Comparison of ENCODE assay signal across 20 cellular contexts in genomic region chr5:40829748-40830305, GRCh38. TPM values are rescaled to one million over a fixed set of nuclear protein-coding genes. Genes with fewer than 3 reads are reported as not detected.
DNase-seq lines count a peak whose midpoint lies in the region; ATAC-seq and TF ChIP-seq lines count a peak whose summit lies in the region.
"Had no signal": no experiment of that assay in that cellular context is flagged by ENCODE, and none has a peak within 500 bp of the region (broad histone marks: within the 10 kb centered on the region; RNA-seq: fewer than 3 reads in every experiment).

No MANE protein-coding gene starts in this region.

- H3K27me3 ChIP-seq in RWPE2 (ENCODE audit: insufficient read depth, poor library complexity, severe bottlenecking) (no peaks in the 10 kb centered on the region), endodermal cell (ENCODE audit: control insufficient read depth, insufficient read depth, low read length, poor library complexity, severe bottlenecking) (no peaks in the 10 kb centered on the region), psoas muscle (ENCODE audit: insufficient read depth in 3 of 3, low read length in 2 of 3) (no peaks in the 10 kb centered on the region), tibial nerve (no peaks in the 10 kb centered on the region)
- H3K27me3 ChIP-seq: adrenal gland, brain microvascular endothelial cell, SJSA1, upper lobe of right lung had no signal

- 91 to 92% methylated on average over 7 to 12 of the region's 12 CpGs for WGBS in endodermal cell (ENCODE audit: insufficient coverage in 1 of 2, insufficient read length in 1 of 2), 2 experiments
- WGBS in psoas muscle, 3 donors: 92 to 97% (median 95%) methylated on average over 12 of the region's 12 CpGs
- WGBS in tibial nerve, 2 donors: 89 to 92% methylated on average over 12 of the region's 12 CpGs

- H3K9me3 ChIP-seq in RWPE2 (ENCODE audit: severe bottlenecking): no peaks in the 10 kb centered on the region
- H3K9me3 ChIP-seq in endodermal cell (ENCODE audit: control insufficient read depth, low read length): no peaks in the 10 kb centered on the region
- no peaks in the 10 kb centered on the region for H3K9me3 ChIP-seq in psoas muscle
- no peaks in the 10 kb centered on the region for H3K9me3 ChIP-seq in tibial nerve
- H3K9me3 ChIP-seq: adrenal gland, SJSA1, upper lobe of right lung had no signal

- intact Hi-C loops in activated CD4-positive, alpha-beta T cell treated with anti-CD3 and anti-CD28 coated beads for 36 hours (cut with DNase I, micrococcal nuclease): loop anchor here (5.0 to 10.0 kb wide), 8 partner anchors 345 to 1755 kb away; partner anchors contain the start of genes OXCT1 (in 1 of the 2) and RICTOR (in 1 of the 2)
- intact Hi-C loops in psoas muscle (cut with DNase I): no loop called here

- no peak for TF ChIP-seq EP300 in tibial nerve (IDR thresholded peaks at IDR 0.05)

- POLR2A ChIA-PET in activated CD4-positive, alpha-beta T cell treated with anti-CD3 and anti-CD28 coated beads for 36 hours (lab: Charles Lee): interaction anchor here (0.6 to 1.0 kb wide), 3 partner anchors 21 to 1178 kb away, joined by 3 to 9 read pairs (median 3); no protein-coding TSS in a partner anchor

- no peaks in the 10 kb centered on the region for H3K9me3 Mint-ChIP-seq in activated CD4-positive, alpha-beta T cell treated with anti-CD3 and anti-CD28 coated beads for 36 hours (ENCODE audit: low read depth)
- no peaks in the 10 kb centered on the region for H3K9me3 Mint-ChIP-seq in endodermal cell

- H3K36me3 ChIP-seq in RWPE2 (ENCODE audit: low read depth) (peaks cover 100% of the 10 kb centered on the region), endodermal cell (ENCODE audit: control insufficient read depth, insufficient read depth, low read length) (peaks cover 91% of the 10 kb centered on the region), psoas muscle (ENCODE audit: insufficient read depth in 1 of 2, low read depth in 1 of 2) (peaks cover 22 to 89% of the 10 kb centered on the region in 2 donors), tibial nerve (peaks cover 0 to 89% (median 22%) of the 10 kb centered on the region in 3 donors)

- H3K4me3 ChIP-seq in RWPE2 (ENCODE audit: severe bottlenecking): no peak overlapping the region
- peak overlapping the region; percentile 26 for H3K4me3 ChIP-seq in endodermal cell (ENCODE audit: low read length)
- no peak overlapping the region for H3K4me3 ChIP-seq in psoas muscle
- H3K4me3 ChIP-seq in tibial nerve: no peak overlapping the region
- H3K4me3 ChIP-seq: adrenal gland, lung, SJSA1, upper lobe of right lung had no signal

- H3K27ac ChIP-seq in 22Rv1 (0 out of 2 replicates have a peak overlapping the region, but pooled peaks have one; percentile 41), RWPE2 (ENCODE audit: poor library complexity, severe bottlenecking) (peak overlapping the region; percentile 7), endodermal cell (ENCODE audit: low read depth, low read length) (no peak overlapping the region), psoas muscle (no peak overlapping the region), tibial nerve (no peak overlapping the region)
- H3K27ac ChIP-seq: adrenal gland, brain microvascular endothelial cell, SJSA1, upper lobe of right lung had no signal

- H3K4me1 ChIP-seq in RWPE2 (ENCODE audit: insufficient read depth, poor library complexity, severe bottlenecking) (peaks cover 15% of the 10 kb centered on the region), endodermal cell (ENCODE audit: control insufficient read depth, insufficient read depth, low read length) (peaks cover 17% of the 10 kb centered on the region), psoas muscle (peaks cover 15% of the 10 kb centered on the region), tibial nerve (peaks cover 0 to 24% (median 13%) of the 10 kb centered on the region in 4 donors)

- no peak for ATAC-seq in activated CD4-positive, alpha-beta T cell treated with anti-CD3 and anti-CD28 coated beads for 36 hours
- ATAC-seq in RWPE2 (ENCODE audit: low read depth) (no peak), GM18498 (IDR thresholded peaks at IDR 0.05; ENCODE audit: unreplicated experiment) (no peak), psoas muscle (no peak)
- ATAC-seq: PC-3, upper lobe of right lung had no signal

- peak overlapping the region; percentile 75 for H3K27ac Mint-ChIP-seq in activated CD4-positive, alpha-beta T cell treated with anti-CD3 and anti-CD28 coated beads for 36 hours
- no peak overlapping the region for H3K27ac Mint-ChIP-seq in endodermal cell

- no peak overlapping the region for H3K9ac ChIP-seq in endodermal cell (ENCODE audit: extremely low read depth, low read length, poor library complexity, severe bottlenecking)

- no peak for DNase-seq in activated CD4-positive, alpha-beta T cell treated with anti-CD3 and anti-CD28 coated beads for 36 hours
- no peak for DNase-seq in activated CD4-positive, alpha-beta T cell treated with anti-CD3 and anti-CD28 coated beads for 4 hours
- DNase-seq in RWPE2 (ENCODE audit: low spot score) (no peak), endodermal cell (no peak), psoas muscle (no peak), tibial nerve (ENCODE audit: low spot score in 2 of 2) (no peak)
- DNase-seq: adrenal gland, brain microvascular endothelial cell, COR-L47, NCI-H2081, NCI-H446 treated with DMSO at 0.1 percent for 48 hours, occipital lobe, PC-3, retina, T-helper 2 cell, upper lobe of right lung had no signal

- CTCF ChIA-PET in activated CD4-positive, alpha-beta T cell treated with anti-CD3 and anti-CD28 coated beads for 36 hours (lab: Charles Lee): no interaction called here

- H3K4me1 Mint-ChIP-seq in activated CD4-positive, alpha-beta T cell treated with anti-CD3 and anti-CD28 coated beads for 36 hours: peaks cover 50% of the 10 kb centered on the region
- peaks cover 55% of the 10 kb centered on the region for H3K4me1 Mint-ChIP-seq in endodermal cell

- no peaks in the 10 kb centered on the region for H3K27me3 Mint-ChIP-seq in activated CD4-positive, alpha-beta T cell treated with anti-CD3 and anti-CD28 coated beads for 36 hours
- H3K27me3 Mint-ChIP-seq in endodermal cell (ENCODE audit: insufficient read depth): no peaks in the 10 kb centered on the region

- TF ChIP-seq POLR2A in tibial nerve (IDR thresholded peaks at IDR 0.05): no peak

- TF ChIP-seq CTCF in 22Rv1 (IDR thresholded peaks at IDR 0.05) (no peak), RWPE2 (IDR thresholded peaks at IDR 0.05; ENCODE audit: poor library complexity, severe bottlenecking) (no peak), endodermal cell (conservative IDR thresholded peaks at IDR 0.05) (no peak), psoas muscle (IDR thresholded peaks at IDR 0.05) (no peak), tibial nerve (IDR thresholded peaks at IDR 0.05) (no peak)

- H3K36me3 Mint-ChIP-seq in activated CD4-positive, alpha-beta T cell treated with anti-CD3 and anti-CD28 coated beads for 36 hours (ENCODE audit: low read depth): peaks cover 88% of the 10 kb centered on the region
- H3K36me3 Mint-ChIP-seq in endodermal cell (ENCODE audit: low read depth): peaks cover 88% of the 10 kb centered on the region

- H3K4me3 Mint-ChIP-seq in activated CD4-positive, alpha-beta T cell treated with anti-CD3 and anti-CD28 coated beads for 36 hours: peak overlapping the region; percentile 23
- H3K4me3 Mint-ChIP-seq in endodermal cell: peak overlapping the region; percentile 2

RNA-seq across cellular contexts. Expression of gene RPL37, which starts 5.2 kb away (rescaled TPM):
- 1,000 to 10,000 TPM; 1,915 to 1,951 TPM for total RNA-seq in activated CD4-positive, alpha-beta T cell treated with anti-CD3 and anti-CD28 coated beads for 36 hours
- total RNA-seq in endodermal cell (1,000 to 10,000 TPM; 1,411 to 1,439 TPM), psoas muscle (1,000 to 10,000 TPM in 1 of 4 donors, 100 to 1,000 TPM in 3; 737 to 1,162 (median 919) TPM), tibial nerve (100 to 1,000 TPM; 117 to 365 (median 159) TPM)
- 2,660 TPM for polyA plus RNA-seq in endodermal cell (2013, experiment 1 of 2)
- 2,413 TPM for polyA plus RNA-seq in endodermal cell (2013, experiment 2 of 2)
- polyA plus RNA-seq in psoas muscle: 1,000 to 10,000 TPM in 2 of 3 donors, 100 to 1,000 TPM in 1; 991 to 2,293 (median 1,068) TPM

RNA-seq across cellular contexts. Expression of gene CARD6, which starts 11.3 kb away (rescaled TPM):
- total RNA-seq in activated CD4-positive, alpha-beta T cell treated with anti-CD3 and anti-CD28 coated beads for 36 hours: 1 to 10 TPM; 1.5 to 1.7 TPM
- total RNA-seq in endodermal cell (under 1 TPM; 0.13 TPM), psoas muscle (1 to 10 TPM; 3.0 to 4.1 (median 3.8) TPM), tibial nerve (10 to 100 TPM in 3 of 4 donors, 1 to 10 TPM in 1; 7.6 to 16.1 (median 11.3) TPM)
- 0.21 TPM for polyA plus RNA-seq in endodermal cell (2013, experiment 1 of 2)
- polyA plus RNA-seq in endodermal cell (2013, experiment 2 of 2): not detected
- 1 to 10 TPM; 1.1 to 2.9 (median 1.2) TPM for polyA plus RNA-seq in psoas muscle

RNA-seq across cellular contexts. Expression of gene PRKAA1, which starts 31.7 kb away (rescaled TPM):
- 10 to 100 TPM; 46.9 to 63.9 TPM for total RNA-seq in activated CD4-positive, alpha-beta T cell treated with anti-CD3 and anti-CD28 coated beads for 36 hours
- total RNA-seq in endodermal cell (10 to 100 TPM; 47.7 to 50.4 TPM), psoas muscle (10 to 100 TPM; 28.1 to 36.8 (median 33.8) TPM), tibial nerve (10 to 100 TPM; 66.2 to 86.1 (median 77.9) TPM)
- polyA plus RNA-seq in endodermal cell (2013, experiment 1 of 2): 28.2 TPM
- polyA plus RNA-seq in endodermal cell (2013, experiment 2 of 2): 28.5 TPM
- polyA plus RNA-seq in psoas muscle: 10 to 100 TPM in 2 of 3 donors, 1 to 10 TPM in 1; 9.6 to 14.2 (median 10.3) TPM

Comparison
In these comparisons a context has a peak if more than half of its experiments do, and no peak if none do; other contexts are left out.
1. H3K27ac ChIP-seq: peak in 22Rv1 (single experiment) and RWPE2 (single experiment); none in endodermal cell (single experiment), psoas muscle (single experiment) and tibial nerve (0 of 4).
2. intact Hi-C loops: an anchor here in activated CD4-positive, alpha-beta T cell treated with anti-CD3 and anti-CD28 coated beads for 36 hours (5.0 to 10.0 kb wide); none called in psoas muscle.